Comparison of ENCODE assay signal across 8 cellular contexts in the genomic region with DNA sequence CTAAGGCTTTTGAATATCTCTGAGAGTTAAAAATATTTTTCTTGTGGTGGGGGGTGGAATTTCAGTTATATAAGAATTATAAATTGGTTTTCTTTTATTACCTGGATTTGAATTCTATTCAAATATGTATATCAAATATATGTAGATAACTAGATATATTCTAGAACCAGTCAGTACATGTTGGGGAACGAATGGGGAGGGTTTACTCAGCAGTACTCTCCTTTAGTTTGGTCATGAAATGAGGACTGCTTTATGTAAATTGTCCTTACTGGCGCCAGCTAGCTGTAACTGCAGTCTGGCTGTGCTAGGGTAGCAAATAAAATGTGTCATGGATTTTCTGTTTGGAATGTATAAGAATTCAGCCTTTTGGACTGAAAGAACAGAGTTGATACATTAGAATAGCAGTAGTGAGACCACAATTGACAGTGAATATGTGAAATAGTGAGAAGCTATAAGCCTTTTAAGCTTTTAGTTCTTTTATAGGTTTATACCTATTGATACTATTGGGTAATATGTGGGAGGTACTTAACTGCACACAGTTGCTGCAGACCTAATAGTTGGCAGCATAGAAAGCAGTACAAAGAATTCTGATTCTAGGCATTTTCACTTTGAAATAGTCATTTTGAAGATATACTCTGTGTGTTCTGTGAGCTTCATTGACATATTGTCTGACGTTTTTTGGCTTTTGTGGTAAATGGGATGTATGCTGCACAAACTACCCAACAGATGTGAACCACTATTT. TPM values are rescaled to one million over a fixed set of nuclear protein-coding genes. Genes with fewer than 3 reads are reported as not detected.
DNase-seq lines count a peak whose midpoint lies in the region; ATAC-seq and TF ChIP-seq lines count a peak whose summit lies in the region.

No MANE protein-coding gene starts in this region.

- peaks cover 99% of the 10 kb centered on the region for H3K79me2 ChIP-seq in OCI-LY7 (ENCODE audit: insufficient read depth, low read depth, low read length)

- POLR2A ChIA-PET in OCI-LY7 (lab: Charles Lee) = interaction anchor here (0.6 to 3.8 kb wide), 17 partner anchors 9 to 233 kb away, joined by 3 to 55 read pairs (median 4); a partner anchor contains a TSS

- H3K9me3 ChIP-seq in OCI-LY7 (ENCODE audit: low read length) (peaks cover 32% of the 10 kb centered on the region; the same call in 1 of the 2 replicates), spleen (peaks cover 0 to 15% (median 7%) of the 10 kb centered on the region in 8 donors)

- H3K36me3 ChIP-seq in OCI-LY7 (ENCODE audit: insufficient read depth, low read length) = peaks cover 81% of the 10 kb centered on the region
- H3K36me3 ChIP-seq in brain microvascular endothelial cell (replicated peaks) = no peaks in the 10 kb centered on the region
- H3K36me3 ChIP-seq in spleen = peaks cover 0 to 21% (median 4%) of the 10 kb centered on the region in 6 donors

- TF ChIP-seq POLR2A in spleen (IDR thresholded peaks at IDR 0.05) = no peak

- in situ Hi-C loops in brain microvascular endothelial cell (cut with HindIII; ENCODE audit: low pct_ligation_motif_present, low sequenced_read_pairs) = no loop called here

- H3K4me3 ChIP-seq in HL-60 (replicated peaks; ENCODE audit: insufficient read depth, low read length) (no peak overlapping the region; the same call in 1 of the 2 replicates), OCI-LY7 (ENCODE audit: low read depth, low read length, poor library complexity, severe bottlenecking) (peak overlapping the region; percentile 51), brain microvascular endothelial cell (ENCODE audit: low read depth, low read length) (no peak overlapping the region), spleen (peak overlapping the region in 4 of 8 donors; percentile 3 to 51 (median 13))

- 1 to 9% (median 6%) methylated on average over 3 of the region's 3 CpGs for WGBS in spleen, 5 donors

- no peak for TF ChIP-seq CTCF in HL-60 (IDR thresholded peaks at IDR 0.05; ENCODE audit: insufficient read depth, low read length)
- peak; percentile 38 for TF ChIP-seq CTCF in OCI-LY7 (conservative IDR thresholded peaks at IDR 0.05; ENCODE audit: low read length)
- TF ChIP-seq CTCF in brain microvascular endothelial cell (IDR thresholded peaks at IDR 0.05; ENCODE audit: low read depth, low read length, missing control alignments) = peak; percentile 26
- peak in 7 of 11 experiments; percentile 8 to 36 (median 22) for TF ChIP-seq CTCF in spleen (IDR thresholded peaks at IDR 0.05 in 8 of 11, conservative IDR thresholded peaks at IDR 0.05 in 3 of 11)

- no peaks in the 10 kb centered on the region for H3K9me2 ChIP-seq in OCI-LY7 (ENCODE audit: insufficient read depth, low read length)

- H3K27ac ChIP-seq in HL-60 (replicated peaks) = peak overlapping the region; percentile 59
- H3K27ac ChIP-seq in OCI-LY7 (ENCODE audit: low read depth, low read length, poor library complexity, severe bottlenecking) = peak overlapping the region; percentile 91
- peak overlapping the region; percentile 71 for H3K27ac ChIP-seq in brain microvascular endothelial cell
- H3K27ac ChIP-seq in spleen = peak overlapping the region; percentile 16 to 85 (median 74)

- DNase-seq in NCI-H1417 (lab: John Stamatoyannopoulos, UW) (peak in 2 of 3 experiments; percentile 32 to 33), NCI-H1417 treated with DMSO at 0.1 percent for 48 hours (lab: John Stamatoyannopoulos, UW) (no peak), HL-60 (ENCODE audit: low read depth in 1 of 2, low spot score in 1 of 2) (peak; percentile 54 to 71), OCI-LY7 (ENCODE audit: low spot score) (peak; percentile 90), brain microvascular endothelial cell (peak; percentile 78), inferior parietal cortex (ENCODE audit: extremely low spot score) (peak; percentile 81), spleen (no peak)

- BruUV-seq in OCI-LY7 (replicated peaks; lab: Mats Ljungman, UMichigan) = no TSS peak

- intact Hi-C loops in OCI-LY7 (cut with micrococcal nuclease; ENCODE audit: unreplicated experiment) = loop anchor here (1.0 kb wide), 2 partner anchors 9 to 137 kb away; no protein-coding TSS in a partner anchor
- intact Hi-C loops in spleen (cut with DNase I; ENCODE audit: low total_unique reads) = no loop called here

- CTCF ChIA-PET in OCI-LY7 (lab: Charles Lee; ENCODE audit: unreplicated experiment) = interaction anchor here (0.5 to 1.4 kb wide), 2 partner anchors 137 to 140 kb away, joined by 3 to 4 read pairs; no protein-coding TSS in a partner anchor

- H2AFZ ChIP-seq in OCI-LY7 (ENCODE audit: low read length) = peak overlapping the region; percentile 4; the same call in 1 of the 2 replicates

- no peaks in the 10 kb centered on the region for H3K27me3 ChIP-seq in HL-60 (ENCODE audit: insufficient read depth, poor library complexity, severe bottlenecking)
- H3K27me3 ChIP-seq in brain microvascular endothelial cell (replicated peaks) = no peaks in the 10 kb centered on the region
- H3K27me3 ChIP-seq in spleen (replicated peaks in 1 of 7) = no peaks in the 10 kb centered on the region

- ATAC-seq in GM21423 (IDR thresholded peaks at IDR 0.05; ENCODE audit: unreplicated experiment) = peak; percentile 62

- peaks cover 78% of the 10 kb centered on the region for H3K4me1 ChIP-seq in OCI-LY7 (ENCODE audit: insufficient read depth, low read length, poor library complexity, severe bottlenecking)
- peaks cover 28 to 100% (median 76%) of the 10 kb centered on the region in 6 donors for H3K4me1 ChIP-seq in spleen

- H3K4me2 ChIP-seq in OCI-LY7 (ENCODE audit: low read length) = peak overlapping the region; percentile 72

- no peaks in the 10 kb centered on the region for H4K20me1 ChIP-seq in OCI-LY7 (ENCODE audit: insufficient read depth, low read length)

RNA-seq across cellular contexts. Expression of a gene that starts 29.0 kb away (rescaled TPM):
- total RNA-seq in OCI-LY7 (2014; rRNA removed; shearing (Covaris generic)) = 55.6 and 69.8 TPM in 2 replicates
- 66.0 and 85.6 TPM in 2 replicates for total RNA-seq in OCI-LY7 (2022)
- 100 to 1,000 TPM in 6 of 7 donors, 10 to 100 TPM in 1; 84.5 to 170 (median 132) TPM for total RNA-seq in spleen
- polyA plus RNA-seq in spleen = 10 to 100 TPM; 10.2 to 19.2 (median 15.7) TPM

Comparison
In these comparisons a context has a peak if more than half of its experiments do, and no peak if none do; other contexts are left out.
1. DNase-seq: peak in NCI-H1417 (2 of 3), HL-60 (2 of 2), OCI-LY7 (single experiment), brain microvascular endothelial cell (single experiment) and inferior parietal cortex (single experiment); none in NCI-H1417 treated with DMSO at 0.1 percent for 48 hours (single experiment) and spleen (single experiment).
2. Peak in every context shown above with its lines, with median percentiles within 50 percentile points of each other: H3K27ac ChIP-seq.